Comparison of ENCODE assay signal across 1 cellular context in the genomic region with DNA sequence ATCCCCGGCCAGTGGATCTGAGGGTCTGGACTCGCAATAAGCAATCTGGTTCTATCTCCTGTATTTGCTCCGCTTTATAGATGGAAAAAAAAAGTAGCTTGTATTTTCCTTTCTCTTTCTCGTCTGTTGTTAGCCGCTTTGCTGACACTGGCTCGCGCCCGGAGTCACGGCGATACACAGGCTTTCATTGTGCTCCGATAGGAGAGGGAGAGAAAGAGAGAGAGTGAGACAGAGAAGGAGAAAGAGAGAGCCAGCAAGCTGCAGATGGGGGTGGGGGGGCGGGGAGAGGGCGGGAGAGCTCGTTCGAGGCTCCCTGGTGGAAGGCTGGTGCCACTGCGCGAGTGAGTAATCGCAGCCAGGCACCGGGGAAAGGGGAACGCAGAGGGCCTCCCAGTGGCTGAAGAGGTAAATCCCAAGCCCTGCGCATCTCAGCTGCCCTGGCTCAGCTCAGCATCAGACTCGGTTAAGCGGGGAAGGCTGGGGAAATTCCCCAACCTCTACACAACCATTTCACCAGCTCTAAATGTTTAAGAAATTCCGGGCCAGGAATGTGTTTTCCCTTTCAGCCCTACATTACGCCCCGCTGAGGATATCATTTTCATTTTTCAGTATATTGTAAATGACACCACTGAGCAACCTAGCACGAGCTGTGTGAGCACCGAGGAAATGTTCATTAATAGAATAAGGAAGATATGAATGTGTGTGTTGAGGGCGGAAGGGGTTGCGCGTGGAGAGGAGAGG.
TF ChIP-seq lines count a peak whose summit lies in the region.

Gene MAML2 (minus strand): TSS at position 225 of the 741 bp plus-strand sequence. CDS start 1,300 bp downstream, outside the sequence.

TF ChIP-seq in GM23338, 12 proteins besides CTCF, POLR2A, EP300 and RAD21 (continued from another document):
- TF ChIP-seq POLR2AphosphoS5 (IDR thresholded peaks at IDR 0.05; ENCODE audit: low read depth): 0 out of 2 replicates have a peak, but pooled peaks have one; percentile 28
- TF ChIP-seq EZH2 (IDR thresholded peaks at IDR 0.05; ENCODE audit: low read depth, unreplicated experiment): no peak
- TF ChIP-seq ZNF331 (CRISPR knock-in tag; IDR thresholded peaks at IDR 0.05; ENCODE audit: low read depth): peak; percentile 84
- TF ChIP-seq CREB1 (CRISPR knock-in tag; IDR thresholded peaks at IDR 0.05; ENCODE audit: low read depth): no peak
